Comparison of ENCODE assay signal across 27 cellular contexts in genomic region chr9:16252631-16253030, GRCh38.
A peak's percentile ranks its signal among the peaks of the same experiment; 100 is the strongest.
DNase-seq lines count a peak whose midpoint lies in the region; ATAC-seq and TF ChIP-seq lines count a peak whose summit lies in the region.
"Had no signal": no experiment of that assay in that cellular context is flagged by ENCODE, and none has a peak within 500 bp of the region (broad histone marks: within the 10 kb centered on the region; RNA-seq: fewer than 3 reads in every experiment).

No MANE protein-coding gene starts in this region.

- H3K4me3 ChIP-seq in HFF-Myc (replicated peaks; ENCODE audit: low read depth, low read length) = no peak overlapping the region
- no peak overlapping the region for H3K4me3 ChIP-seq in mesodermal cell (ENCODE audit: extremely low read depth, insufficient read depth, low read length, poor library complexity, severe bottlenecking)
- H3K4me3 ChIP-seq: adrenal gland, body of pancreas, esophagus squamous epithelium, heart right ventricle, psoas muscle, tibial artery had no signal

- TF ChIP-seq CTCF in HFF-Myc (IDR thresholded peaks at IDR 0.05; ENCODE audit: low read depth, low read length, missing control alignments) = no peak

- no peaks in the 10 kb centered on the region for H3K36me3 ChIP-seq in mesodermal cell (ENCODE audit: control insufficient read depth, insufficient read depth, low read length)
- H3K36me3 ChIP-seq: adrenal gland, esophagus squamous epithelium, heart right ventricle, tibial artery had no signal

- ATAC-seq in GM19467 (IDR thresholded peaks at IDR 0.05; ENCODE audit: unreplicated experiment) = no peak
- ATAC-seq: activated CD4-positive, alpha-beta T cell treated with anti-CD3 and anti-CD28 coated beads for 36 hours; activated CD8-positive, alpha-beta T cell treated with anti-CD3 and anti-CD28 coated beads, Interleukin-2, amount 10 ng/mL, durations not matched to agents 7 days and 5 days; activated T-helper 17 cell treated with anti-CD3 and anti-CD28 coated beads, Interleukin-2, amount 50 U/mL, for 72 hours; body of pancreas; heart right ventricle; psoas muscle had no signal

- no peaks in the 10 kb centered on the region for H3K4me1 ChIP-seq in mesodermal cell (ENCODE audit: control insufficient read depth, insufficient read depth, low read length, poor library complexity, severe bottlenecking)
- H3K4me1 ChIP-seq: adrenal gland, body of pancreas had no signal

- WGBS in mesodermal cell (ENCODE audit: insufficient coverage in 2 of 2), 2 experiments = 21 to 52% methylated on average over 2 to 3 of the region's 4 CpGs

- no peaks in the 10 kb centered on the region for H3K9me3 ChIP-seq in mesodermal cell (ENCODE audit: control insufficient read depth, low read length)
- H3K9me3 ChIP-seq: adrenal gland, body of pancreas, esophagus squamous epithelium, heart right ventricle, psoas muscle, tibial artery had no signal

- DNase-seq in HFF-Myc (ENCODE audit: extremely low read depth, low read depth) (peak; percentile 65), astrocyte of the hippocampus (ENCODE audit: low read depth, low spot score) (peak; percentile 55), SKM-1 treated with dmso at 0.1 percent for 144 hours (lab: John Stamatoyannopoulos, UW; ENCODE audit: unreplicated experiment) (no peak), GOT3 (lab: John Stamatoyannopoulos, UW) (no peak)
- DNase-seq in activated CD4-positive, alpha-beta T cell treated with anti-CD3 and anti-CD28 coated beads, Interleukin-2, amount 50 U/mL, for 1 hour = no peak
- DNase-seq: activated CD4-positive, alpha-beta T cell treated with anti-CD3 and anti-CD28 coated beads for 36 hours; activated CD8-positive, alpha-beta T cell treated with anti-CD3 and anti-CD28 coated beads, Interleukin-2, amount 10 ng/mL, durations not matched to agents 7 days and 5 days; activated naive CD4-positive, alpha-beta T cell treated with anti-CD3 and anti-CD28 coated beads, Interleukin-2, amount 10 ng/mL, durations not matched to agents 7 days and 5 days; adrenal gland; body of pancreas; C1 segment of cervical spinal cord; COR-L47; DMS53; esophagus squamous epithelium; heart right ventricle; MM.1S; NCI-H2029 treated with DMSO at 0.1 percent for 48 hours; NCI-H748 treated with DMSO at 0.1 percent for 48 hours; psoas muscle; stimulated activated CD4-positive, alpha-beta T cell treated with anti-CD3 and anti-CD28 coated beads, Interleukin-4, amount 100 ng/mL, for 24 hours; SW 1271; tibial artery had no signal

- peak overlapping the region; percentile 20 for H3K27ac ChIP-seq in mesodermal cell (ENCODE audit: low read depth, low read length, severe bottlenecking)
- H3K27ac ChIP-seq: adrenal gland, body of pancreas, esophagus squamous epithelium, heart right ventricle, HL-60, KMS-11, psoas muscle, tibial artery had no signal

Comparison
In these comparisons a context has a peak if more than half of its experiments do, and no peak if none do; other contexts are left out.
1. DNase-seq: peak in HFF-Myc (single experiment) and astrocyte of the hippocampus (single experiment); none in SKM-1 treated with dmso at 0.1 percent for 144 hours (single experiment), activated CD4-positive, alpha-beta T cell treated with anti-CD3 and anti-CD28 coated beads, Interleukin-2, amount 50 U/mL, for 1 hour (single experiment) and GOT3 (single experiment).